Comparison of ENCODE assay signal across 12 cellular contexts in the genomic region with DNA sequence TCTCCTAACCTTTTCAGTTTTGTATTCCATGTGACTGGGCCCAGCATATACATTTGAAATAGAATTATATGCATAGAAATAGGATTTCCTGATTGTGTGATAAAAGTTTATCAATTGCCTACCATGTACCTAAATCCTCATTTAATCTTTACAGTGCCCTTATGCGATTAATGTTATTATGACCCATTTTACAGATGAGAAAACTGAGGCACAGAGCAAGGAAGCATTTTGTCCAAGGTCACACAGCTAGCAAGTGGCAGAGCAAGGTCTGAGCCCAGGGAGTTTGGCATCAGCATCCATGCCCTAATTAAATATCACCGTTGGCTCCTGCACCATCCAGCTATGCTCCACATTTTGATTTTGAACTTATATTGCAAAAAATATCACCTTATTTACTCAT. TPM values are rescaled to one million over a fixed set of nuclear protein-coding genes. Genes with fewer than 3 reads are reported as not detected.
"Had no signal": no experiment of that assay in that cellular context is flagged by ENCODE, and none has a peak within 500 bp of the region (broad histone marks: within the 10 kb centered on the region; RNA-seq: fewer than 3 reads in every experiment).

No MANE protein-coding gene starts in this region.

- H3K9ac ChIP-seq: GM23248 had no signal

- H3K4me1 ChIP-seq: HAP-1 had no signal

- DNase-seq: GM23248, GOT3, H7, H9, HCEC 1CT, HFFc6 had no signal

- ATAC-seq: GM23338, HCT116 had no signal

- H3K4me2 ChIP-seq: GM23338 had no signal

- H3K27ac ChIP-seq: GM23248 had no signal

- H3K36me3 ChIP-seq: HAP-1 had no signal

- FAIRE-seq: H1, H54 had no signal

- H2AFZ ChIP-seq: GM23248, GM23338 had no signal

- H3K9me3 ChIP-seq: HAP-1 had no signal

- H3K4me3 ChIP-seq: GM23248, GM23338, HAP-1 had no signal

RNA-seq across cellular contexts. Expression of gene PAX1, which starts 28.2 kb away (rescaled TPM):
- total RNA-seq: GM23248, H1, H4, H7, H9, HFFc6 had no signal
- polyA plus RNA-seq: GM23248, GM23338, H1 had no signal
